ENCODE assay signal across 19 cellular contexts in the genomic region with DNA sequence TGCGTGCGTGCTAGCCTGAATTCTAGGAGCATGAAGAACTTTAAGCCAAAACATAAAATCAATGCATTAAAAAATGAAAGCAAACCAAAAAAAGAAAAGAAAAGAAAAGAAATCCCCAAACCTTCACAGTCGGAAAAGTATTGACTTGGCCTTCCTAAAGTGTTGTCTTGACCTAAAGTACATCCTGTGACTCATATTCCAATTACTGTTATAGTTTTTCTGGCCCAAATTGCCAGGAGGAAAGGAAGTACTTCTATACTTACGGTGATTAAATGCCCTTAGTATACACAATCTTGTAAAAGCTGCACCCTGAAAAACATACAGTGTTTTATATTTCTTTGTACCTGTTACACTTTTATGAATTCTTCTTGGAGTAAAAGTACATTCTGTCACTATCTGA.
A peak's percentile ranks its signal among the peaks of the same experiment; 100 is the strongest.
DNase-seq lines count a peak whose midpoint lies in the region; ATAC-seq, FAIRE-seq and TF ChIP-seq lines count a peak whose summit lies in the region.
"Had no signal": no experiment of that assay in that cellular context is flagged by ENCODE, and none has a peak within 500 bp of the region (broad histone marks: within the 10 kb centered on the region; RNA-seq: fewer than 3 reads in every experiment).

No MANE protein-coding gene starts in this region.

- H3K4me1 ChIP-seq in endothelial cell of umbilical vein (ENCODE audit: control insufficient read depth, extremely low read depth, insufficient read depth, low read length): peaks cover 30% of the 10 kb centered on the region
- no peaks in the 10 kb centered on the region for H3K4me1 ChIP-seq in CD8-positive, alpha-beta memory T cell (ENCODE audit: insufficient read depth, low read length)
- H3K4me1 ChIP-seq: lower lobe of right lung had no signal

- no peaks in the 10 kb centered on the region for H3K9me1 ChIP-seq in endothelial cell of umbilical vein (replicated peaks; ENCODE audit: control insufficient read depth, extremely low read depth, insufficient read depth, low read length)

- H4K20me1 ChIP-seq in endothelial cell of umbilical vein (replicated peaks; ENCODE audit: control insufficient read depth, extremely low read depth, insufficient read depth, low read length): no peaks in the 10 kb centered on the region

- DNase-seq in ELR (ENCODE audit: low read depth): peak; percentile 70
- peak; percentile 34 for DNase-seq in RWPE1 (ENCODE audit: low spot score)
- DNase-seq in endothelial cell of umbilical vein (ENCODE audit: low read depth, low spot score): peak; percentile 89
- no peak for DNase-seq in mesothelial cell of epicardium (ENCODE audit: low spot score in 2 of 2, unreplicated experiment in 2 of 2)
- DNase-seq in kidney tubule cell (ENCODE audit: low spot score): no peak
- no peak for DNase-seq in amniotic stem cell (lab: John Stamatoyannopoulos, UW)
- no peak for DNase-seq in CD8-positive, alpha-beta memory T cell
- DNase-seq: activated CD4-positive, alpha-beta T cell treated with anti-CD3 and anti-CD28 coated beads for 1 hour; activated naive CD8-positive, alpha-beta T cell treated with anti-CD3 and anti-CD28 coated beads, Interleukin-2, amount 50 U/mL, for 24 hours; cerebellar nuclear complex; DND-41; H9; lower lobe of right lung; NCI-H1105; PC-9; T1000 had no signal

- H3K4me2 ChIP-seq in endothelial cell of umbilical vein (ENCODE audit: insufficient read depth, low read length): peak overlapping the region; percentile 88
- H3K4me2 ChIP-seq: PC-9 had no signal

- BruUV-seq in endothelial cell of umbilical vein (replicated peaks; lab: Mats Ljungman, UMichigan): no TSS peak

- H3K27ac Mint-ChIP-seq in mesothelial cell of epicardium: peak overlapping the region; percentile 32
- H3K27ac Mint-ChIP-seq in CD8-positive, alpha-beta memory T cell: no peak overlapping the region
- H3K27ac Mint-ChIP-seq: activated naive CD8-positive, alpha-beta T cell treated with anti-CD3 and anti-CD28 coated beads, Interleukin-2, amount 50 U/mL, for 24 hours; activated T-helper 2 cell treated with anti-CD3 and anti-CD28 coated beads, Interferon-gamma antibody, Interleukin-2, Interleukin-4, amounts not matched to agents 10 μg/mL and 5 μg/mL and 100 μg/mL, durations not matched to agents 14 hours and 24 hours and 36 hours; H9 had no signal

- H3K79me2 ChIP-seq in endothelial cell of umbilical vein (ENCODE audit: control insufficient read depth, insufficient read depth, low read length): no peaks in the 10 kb centered on the region

- POLR2A ChIA-PET in RWPE1 (lab: Yijun Ruan, JAX; ENCODE audit: low non-redundant PET) (no interaction called here), endothelial cell of umbilical vein (lab: Charles Lee) (no interaction called here)
- POLR2A ChIA-PET in CD8-positive, alpha-beta memory T cell (lab: Charles Lee): no interaction called here

- dilution Hi-C loops in endothelial cell of umbilical vein (cut with MboI; ENCODE audit: extremely low pct_ligation_motif_present, low sequenced_read_pairs): no loop called here

- H3K27me3 ChIP-seq in endothelial cell of umbilical vein (ENCODE audit: control insufficient read depth in 2 of 2, insufficient read depth in 2 of 2, low read length in 2 of 2): no peaks in the 10 kb centered on the region
- no peaks in the 10 kb centered on the region for H3K27me3 ChIP-seq in CD8-positive, alpha-beta memory T cell (ENCODE audit: insufficient read depth, low read length, poor library complexity, severe bottlenecking)

- H3K4me3 Mint-ChIP-seq in mesothelial cell of epicardium: no peak overlapping the region
- H3K4me3 Mint-ChIP-seq in CD8-positive, alpha-beta memory T cell: no peak overlapping the region
- H3K4me3 Mint-ChIP-seq: activated naive CD8-positive, alpha-beta T cell treated with anti-CD3 and anti-CD28 coated beads, Interleukin-2, amount 50 U/mL, for 24 hours; H9 had no signal

- ATAC-seq in HG03571 (IDR thresholded peaks at IDR 0.05; ENCODE audit: unreplicated experiment): no peak
- ATAC-seq: activated naive CD8-positive, alpha-beta T cell treated with anti-CD3 and anti-CD28 coated beads, Interleukin-2, amount 50 U/mL, for 24 hours; lower lobe of right lung had no signal

- peaks cover 31% of the 10 kb centered on the region for H3K4me1 Mint-ChIP-seq in mesothelial cell of epicardium
- no peaks in the 10 kb centered on the region for H3K4me1 Mint-ChIP-seq in CD8-positive, alpha-beta memory T cell
- H3K4me1 Mint-ChIP-seq: activated naive CD8-positive, alpha-beta T cell treated with anti-CD3 and anti-CD28 coated beads, Interleukin-2, amount 50 U/mL, for 24 hours; H9 had no signal

- H3K9ac ChIP-seq in endothelial cell of umbilical vein (replicated peaks; ENCODE audit: extremely low read depth, insufficient read depth, low read length): no peak overlapping the region

- peaks cover 3% of the 10 kb centered on the region for H3K36me3 Mint-ChIP-seq in mesothelial cell of epicardium
- H3K36me3 Mint-ChIP-seq in CD8-positive, alpha-beta memory T cell: no peaks in the 10 kb centered on the region

- no peak for TF ChIP-seq CTCF in RWPE1 (conservative IDR thresholded peaks at IDR 0.05; ENCODE audit: low read depth)
- no peak for TF ChIP-seq CTCF in endothelial cell of umbilical vein (IDR thresholded peaks at IDR 0.05; ENCODE audit: extremely low read depth in 1 of 2, insufficient read depth in 1 of 2, low read depth in 1 of 2, low read length in 2 of 2)
- TF ChIP-seq CTCF in mesothelial cell of epicardium (IDR thresholded peaks at IDR 0.05; ENCODE audit: unreplicated experiment): no peak

- intact Hi-C loops in endothelial cell of umbilical vein (cut with micrococcal nuclease): no loop called here

- H3K27me3 Mint-ChIP-seq in mesothelial cell of epicardium (ENCODE audit: low read depth): no peaks in the 10 kb centered on the region
- peaks cover 0 to 2% of the 10 kb centered on the region in 2 donors for H3K27me3 Mint-ChIP-seq in CD8-positive, alpha-beta memory T cell
- H3K27me3 Mint-ChIP-seq: activated naive CD8-positive, alpha-beta T cell treated with anti-CD3 and anti-CD28 coated beads, Interleukin-2, amount 50 U/mL, for 24 hours had no signal

- H2AFZ ChIP-seq in endothelial cell of umbilical vein (ENCODE audit: low read depth, low read length): no peak overlapping the region
- H2AFZ ChIP-seq: PC-9 had no signal

- peaks cover 17% of the 10 kb centered on the region for H3K9me3 Mint-ChIP-seq in mesothelial cell of epicardium
- H3K9me3 Mint-ChIP-seq in CD8-positive, alpha-beta memory T cell: peaks cover 2 to 6% (median 3%) of the 10 kb centered on the region in 5 donors
- H3K9me3 Mint-ChIP-seq: activated T-helper 2 cell treated with anti-CD3 and anti-CD28 coated beads, Interferon-gamma antibody, Interleukin-2, Interleukin-4, amounts not matched to agents 10 μg/mL and 5 μg/mL and 100 μg/mL, durations not matched to agents 14 hours and 24 hours and 36 hours; H9 had no signal

- H3K36me3 ChIP-seq in endothelial cell of umbilical vein (ENCODE audit: control insufficient read depth in 2 of 2, extremely low read depth in 1 of 2, insufficient read depth in 2 of 2, low read length in 2 of 2): no peaks in the 10 kb centered on the region
- H3K36me3 ChIP-seq in CD8-positive, alpha-beta memory T cell (ENCODE audit: insufficient read depth, low read length): no peaks in the 10 kb centered on the region
- H3K36me3 ChIP-seq: lower lobe of right lung had no signal

- peak; percentile 36 for TF ChIP-seq POLR2A in endothelial cell of umbilical vein (IDR thresholded peaks at IDR 0.05; ENCODE audit: low read depth, low read length)

- CTCF ChIA-PET in RWPE1 (lab: Yijun Ruan, JAX) (interaction anchor here (0.7 kb wide), 1 partner anchor 141 kb away, joined by 3 read pairs; no protein-coding TSS in a partner anchor), endothelial cell of umbilical vein (lab: Charles Lee) (interaction anchor here (1.6 to 1.7 kb wide), 2 partner anchors 13 to 22 kb away, joined by 5 read pairs; no protein-coding TSS in a partner anchor)
- CTCF ChIA-PET in CD8-positive, alpha-beta memory T cell (lab: Charles Lee): no interaction called here

- peak overlapping the region in 1 of 3 experiments; percentile 46 for H3K4me3 ChIP-seq in endothelial cell of umbilical vein (replicated peaks in 1 of 3; ENCODE audit: insufficient read depth in 1 of 3, low read depth in 1 of 3, low read length in 3 of 3)
- H3K4me3 ChIP-seq in CD8-positive, alpha-beta memory T cell (ENCODE audit: low read length): no peak overlapping the region
- H3K4me3 ChIP-seq: lower lobe of right lung, PC-9 had no signal

- FAIRE-seq in endothelial cell of umbilical vein (lab: Jason Lieb, UNC): peak; percentile 84
- FAIRE-seq: GM19239 had no signal

- no peaks in the 10 kb centered on the region for H3K9me3 ChIP-seq in endothelial cell of umbilical vein (replicated peaks; ENCODE audit: control insufficient read depth, insufficient read depth, low read length)
- H3K9me3 ChIP-seq in CD8-positive, alpha-beta memory T cell (ENCODE audit: low read length): no peaks in the 10 kb centered on the region
- H3K9me3 ChIP-seq: lower lobe of right lung had no signal

- no peak overlapping the region for H3K27ac ChIP-seq in RWPE1
- no peak overlapping the region for H3K27ac ChIP-seq in endothelial cell of umbilical vein (ENCODE audit: insufficient read depth, low read depth, low read length)
- H3K27ac ChIP-seq in CD8-positive, alpha-beta memory T cell (ENCODE audit: low read depth, low read length): no peak overlapping the region
- H3K27ac ChIP-seq: lower lobe of right lung, PC-9 had no signal

TF ChIP-seq in endothelial cell of umbilical vein, 7 proteins besides CTCF, POLR2A, EP300 and RAD21:
- TF ChIP-seq, protein P1, sequence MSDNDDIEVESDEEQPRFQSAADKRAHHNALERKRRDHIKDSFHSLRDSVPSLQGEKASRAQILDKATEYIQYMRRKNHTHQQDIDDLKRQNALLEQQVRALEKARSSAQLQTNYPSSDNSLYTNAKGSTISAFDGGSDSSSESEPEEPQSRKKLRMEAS (IDR thresholded peaks at IDR 0.05; ENCODE audit: insufficient read depth, insufficient read length): no peak
- TF ChIP-seq POLR2AphosphoS5 (IDR thresholded peaks at IDR 0.05; ENCODE audit: insufficient read depth, low read depth, low read length) (peak; percentile 41), EZH2 (IDR thresholded peaks at IDR 0.05; ENCODE audit: borderline replicate concordance, low read depth, low read length, severe bottlenecking) (no peak), JUN (IDR thresholded peaks at IDR 0.05; ENCODE audit: borderline replicate concordance, insufficient read depth, insufficient read length, low read depth) (peak; percentile 85), MYC (IDR thresholded peaks at IDR 0.05; ENCODE audit: low read depth, low read length) (no peak), GATA2 (IDR thresholded peaks at IDR 0.05; ENCODE audit: insufficient read depth, insufficient read length, low read depth, low read length) (peak; percentile 21), FOS (IDR thresholded peaks at IDR 0.05; ENCODE audit: borderline replicate concordance, insufficient read depth, low read length) (peak; percentile 74)

Comparison
In these comparisons a context has a peak if more than half of its experiments do, and no peak if none do; other contexts are left out.
1. DNase-seq: peak in ELR (single experiment), RWPE1 (single experiment) and endothelial cell of umbilical vein (single experiment); none in mesothelial cell of epicardium (0 of 2), kidney tubule cell (single experiment), amniotic stem cell (single experiment) and CD8-positive, alpha-beta memory T cell (0 of 5).